Comparison of ENCODE assay signal across 16 cellular contexts in genomic region chr2:195360242-195360641, GRCh38.
"Had no signal": no experiment of that assay in that cellular context is flagged by ENCODE, and none has a peak within 500 bp of the region (broad histone marks: within the 10 kb centered on the region; RNA-seq: fewer than 3 reads in every experiment).

No MANE protein-coding gene starts in this region.

- H3K27ac Mint-ChIP-seq: activated naive CD4-positive, alpha-beta T cell treated with anti-CD3 and anti-CD28 coated beads, Interleukin-2, amount 50 U/mL, for 24 hours; immature natural killer cell; neural progenitor cell; type B pancreatic cell had no signal

- ATAC-seq: esophagus mucosa, left lobe of liver, lower lobe of right lung, right lobe of liver had no signal

- H3K9me3 Mint-ChIP-seq: activated naive CD4-positive, alpha-beta T cell treated with anti-CD3 and anti-CD28 coated beads, Interleukin-2, amount 50 U/mL, for 24 hours had no signal

- H3K4me3 Mint-ChIP-seq: activated naive CD4-positive, alpha-beta T cell treated with anti-CD3 and anti-CD28 coated beads, Interleukin-2, amount 50 U/mL, for 24 hours; central memory CD8-positive, alpha-beta T cell; immature natural killer cell; naive B cell; neural progenitor cell; type B pancreatic cell had no signal

- H3K27me3 Mint-ChIP-seq: activated naive CD4-positive, alpha-beta T cell treated with anti-CD3 and anti-CD28 coated beads, Interleukin-2, amount 50 U/mL, for 24 hours; central memory CD8-positive, alpha-beta T cell; type B pancreatic cell had no signal

- DNase-seq: activated effector memory CD4-positive, alpha-beta T cell treated with anti-CD3 and anti-CD28 coated beads, Interleukin-2, amount 50 U/mL, for 16 hours; effector memory CD4-positive, alpha-beta T cell; glutamatergic neuron; immature natural killer cell; lower lobe of right lung; naive B cell; posterior cingulate gyrus; right lobe of liver; stimulated activated CD4-positive, alpha-beta T cell treated with anti-CD3 and anti-CD28 coated beads, Interleukin-2, amount 100 ng/mL, for 48 hours; stimulated activated naive CD4-positive, alpha-beta T cell treated with Interleukin-2 at 50 U/mL for 16 hours had no signal

- H3K4me1 Mint-ChIP-seq: immature natural killer cell, naive B cell had no signal

- H3K36me3 Mint-ChIP-seq: immature natural killer cell, neural progenitor cell, type B pancreatic cell had no signal
